In the genomic region with DNA sequence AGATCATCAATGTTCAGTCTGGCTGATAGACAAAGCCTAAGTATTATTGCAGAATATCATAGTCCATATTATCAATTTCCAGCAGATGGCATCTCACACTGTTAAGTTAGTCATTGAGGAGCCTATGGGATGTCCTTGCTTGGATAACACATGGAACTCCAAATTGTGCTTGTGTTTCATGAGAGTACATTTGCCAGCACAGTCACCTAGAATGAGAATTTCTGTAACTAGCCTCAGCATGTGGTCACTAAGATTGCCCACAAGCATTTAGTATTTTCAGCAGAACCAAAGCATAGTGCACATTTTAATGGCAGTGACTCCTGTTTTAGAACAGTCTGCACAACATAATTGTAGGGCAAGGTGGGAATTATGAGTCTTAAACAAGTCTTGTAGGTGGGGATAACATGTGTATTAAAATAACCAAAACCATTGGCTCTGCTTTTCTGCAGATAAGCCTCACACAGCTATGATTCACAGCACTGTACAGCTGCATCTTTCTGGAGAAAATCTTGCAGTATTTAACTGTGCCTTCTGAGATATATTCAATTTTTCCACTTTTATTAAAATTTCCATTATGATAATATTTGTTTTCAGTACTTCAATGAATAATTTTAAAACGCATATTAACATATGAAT, we compare ENCODE assay signal across 11 cellular contexts.
DNase-seq lines count a peak whose midpoint lies in the region; ATAC-seq, FAIRE-seq and TF ChIP-seq lines count a peak whose summit lies in the region.
"Had no signal": no experiment of that assay in that cellular context is flagged by ENCODE, and none has a peak within 500 bp of the region (broad histone marks: within the 10 kb centered on the region; RNA-seq: fewer than 3 reads in every experiment).

No MANE protein-coding gene starts in this region.

- no peaks in the 10 kb centered on the region for H3K36me3 Mint-ChIP-seq in neural progenitor cell
- H3K36me3 Mint-ChIP-seq: activated naive CD8-positive, alpha-beta T cell treated with anti-CD3 and anti-CD28 coated beads, Interleukin-2, amount 10 ng/mL, durations not matched to agents 7 days and 5 days had no signal

- TF ChIP-seq POLR2A in ovary (IDR thresholded peaks at IDR 0.05), result no peak

- WGBS in ovary, 3 donors, result 61 to 75% (median 73%) methylated on average over 1 of the region's 1 CpG

- TF ChIP-seq CTCF in AG04449 (IDR thresholded peaks at IDR 0.05; ENCODE audit: insufficient read depth, low read length, missing control alignments), result peak; percentile 32
- TF ChIP-seq CTCF in OCI-LY3 (IDR thresholded peaks at IDR 0.05; ENCODE audit: low read depth, low read length), result peak; percentile 37
- TF ChIP-seq CTCF in neural progenitor cell (IDR thresholded peaks at IDR 0.05), result no peak
- TF ChIP-seq CTCF in ovary (IDR thresholded peaks at IDR 0.05), result no peak

- H3K4me2 ChIP-seq in OCI-LY3 (ENCODE audit: low read length) (no peak overlapping the region), neural progenitor cell (no peak overlapping the region)

- peak; percentile 70 for FAIRE-seq in frontal cortex (lab: Jason Lieb, UNC)
- FAIRE-seq: G401.6 had no signal

- no peaks in the 10 kb centered on the region for H3K36me3 ChIP-seq in OCI-LY3 (replicated peaks; ENCODE audit: low read depth, low read length)
- H3K36me3 ChIP-seq in neural progenitor cell, result no peaks in the 10 kb centered on the region
- no peaks in the 10 kb centered on the region for H3K36me3 ChIP-seq in ovary
- H3K36me3 ChIP-seq: lower lobe of right lung had no signal

- no peaks in the 10 kb centered on the region for H3K4me1 Mint-ChIP-seq in neural progenitor cell
- H3K4me1 Mint-ChIP-seq: activated naive CD8-positive, alpha-beta T cell treated with anti-CD3 and anti-CD28 coated beads, Interleukin-2, amount 10 ng/mL, durations not matched to agents 7 days and 5 days had no signal

- H3K4me1 ChIP-seq in OCI-LY3 (ENCODE audit: low read length), result no peaks in the 10 kb centered on the region
- H3K4me1 ChIP-seq in neural progenitor cell, result no peaks in the 10 kb centered on the region
- H3K4me1 ChIP-seq in ovary (ENCODE audit: insufficient read depth), result no peaks in the 10 kb centered on the region
- H3K4me1 ChIP-seq: lower lobe of right lung had no signal

- H3K27me3 ChIP-seq in OCI-LY3 (ENCODE audit: low read depth, low read length) (0 out of 2 replicates have a peak, but pooled peaks cover 4% of the 10 kb centered on the region), neural progenitor cell (no peaks in the 10 kb centered on the region), ovary (no peaks in the 10 kb centered on the region)

- H3F3A ChIP-seq in neural progenitor cell (ENCODE audit: low read depth), result no peaks in the 10 kb centered on the region

- no peaks in the 10 kb centered on the region for H3K9me3 ChIP-seq in OCI-LY3 (ENCODE audit: insufficient read depth, low read length)
- no peaks in the 10 kb centered on the region for H3K9me3 ChIP-seq in neural progenitor cell (ENCODE audit: low read depth)
- H3K9me3 ChIP-seq in ovary, result no peaks in the 10 kb centered on the region
- H3K9me3 ChIP-seq: lower lobe of right lung had no signal

- peak; percentile 19 for DNase-seq in AG04449 (ENCODE audit: low read depth, low spot score)
- DNase-seq in HS-27A (ENCODE audit: low read depth), result peak; percentile 14
- peak in 1 of 2 donors; percentile 4 for DNase-seq in frontal cortex (ENCODE audit: low spot score in 2 of 2)
- no peak for DNase-seq in retina
- no peak for DNase-seq in neural progenitor cell (ENCODE audit: low spot score)
- DNase-seq in ovary, result no peak
- DNase-seq: activated naive CD8-positive, alpha-beta T cell treated with anti-CD3 and anti-CD28 coated beads, Interleukin-2, amount 10 ng/mL, durations not matched to agents 7 days and 5 days; lower lobe of right lung had no signal

- H2AFZ ChIP-seq in OCI-LY3 (ENCODE audit: low read depth, low read length), result no peak overlapping the region
- no peak overlapping the region for H2AFZ ChIP-seq in neural progenitor cell (replicated peaks)

- CTCF ChIA-PET in AG04449 (lab: Yijun Ruan, JAX), result interaction anchor here (1.2 to 4.6 kb wide), 6 partner anchors 12 to 882 kb away, joined by 3 to 39 read pairs (median 6); no protein-coding TSS in a partner anchor

- H3K4me3 Mint-ChIP-seq in neural progenitor cell, result no peak overlapping the region
- H3K4me3 Mint-ChIP-seq: activated naive CD8-positive, alpha-beta T cell treated with anti-CD3 and anti-CD28 coated beads, Interleukin-2, amount 10 ng/mL, durations not matched to agents 7 days and 5 days had no signal

- no peak for TF ChIP-seq EP300 in ovary (IDR thresholded peaks at IDR 0.05)

- ATAC-seq in GM19455 (IDR thresholded peaks at IDR 0.05; ENCODE audit: unreplicated experiment), result no peak
- ATAC-seq: lower lobe of right lung had no signal

- H3K79me2 ChIP-seq in OCI-LY3 (ENCODE audit: low read length), result no peaks in the 10 kb centered on the region
- no peaks in the 10 kb centered on the region for H3K79me2 ChIP-seq in neural progenitor cell (ENCODE audit: low read depth)

- H3K27me3 Mint-ChIP-seq in neural progenitor cell (ENCODE audit: insufficient read depth, low read depth), result no peaks in the 10 kb centered on the region
- H3K27me3 Mint-ChIP-seq: activated naive CD8-positive, alpha-beta T cell treated with anti-CD3 and anti-CD28 coated beads, Interleukin-2, amount 10 ng/mL, durations not matched to agents 7 days and 5 days had no signal

- H4K20me1 ChIP-seq in OCI-LY3 (ENCODE audit: insufficient read depth, low read length), result no peaks in the 10 kb centered on the region
- no peaks in the 10 kb centered on the region for H4K20me1 ChIP-seq in neural progenitor cell (ENCODE audit: low read depth)

- H3K4me3 ChIP-seq in AG04449 (ENCODE audit: low read depth, low read length), result no peak overlapping the region
- H3K4me3 ChIP-seq in OCI-LY3 (ENCODE audit: low read length), result no peak overlapping the region
- H3K4me3 ChIP-seq in neural progenitor cell, result no peak overlapping the region
- no peak overlapping the region for H3K4me3 ChIP-seq in ovary
- H3K4me3 ChIP-seq: lower lobe of right lung had no signal

- H3K27ac ChIP-seq in OCI-LY3 (ENCODE audit: low read length) (no peak overlapping the region), neural progenitor cell (no peak overlapping the region), ovary (no peak overlapping the region)
- H3K27ac ChIP-seq: lower lobe of right lung had no signal

- no peak overlapping the region for H3K27ac Mint-ChIP-seq in neural progenitor cell
- H3K27ac Mint-ChIP-seq: activated naive CD8-positive, alpha-beta T cell treated with anti-CD3 and anti-CD28 coated beads, Interleukin-2, amount 10 ng/mL, durations not matched to agents 7 days and 5 days had no signal

- H3K9me3 Mint-ChIP-seq in neural progenitor cell, result no peaks in the 10 kb centered on the region

- H3K9ac ChIP-seq in OCI-LY3 (ENCODE audit: low read length) (no peak overlapping the region), neural progenitor cell (no peak overlapping the region)

- POLR2A ChIA-PET in AG04449 (lab: Yijun Ruan, JAX), result no interaction called here

- intact Hi-C loops in ovary (cut with DNase I), result loop anchor here in 1 of 4 donors (10.0 kb wide), 1 partner anchor 63 kb away; no protein-coding TSS in a partner anchor

Comparison
In these comparisons a context has a peak if more than half of its experiments do, and no peak if none do; other contexts are left out.
1. DNase-seq: peak in AG04449 (single experiment) and HS-27A (single experiment); none in retina (single experiment), neural progenitor cell (single experiment) and ovary (0 of 5).
2. CTCF ChIP-seq: peak in AG04449 (single experiment) and OCI-LY3 (single experiment); none in neural progenitor cell (single experiment) and ovary (0 of 3).